21 cellular contexts compared by ENCODE assay signal in the genomic region with DNA sequence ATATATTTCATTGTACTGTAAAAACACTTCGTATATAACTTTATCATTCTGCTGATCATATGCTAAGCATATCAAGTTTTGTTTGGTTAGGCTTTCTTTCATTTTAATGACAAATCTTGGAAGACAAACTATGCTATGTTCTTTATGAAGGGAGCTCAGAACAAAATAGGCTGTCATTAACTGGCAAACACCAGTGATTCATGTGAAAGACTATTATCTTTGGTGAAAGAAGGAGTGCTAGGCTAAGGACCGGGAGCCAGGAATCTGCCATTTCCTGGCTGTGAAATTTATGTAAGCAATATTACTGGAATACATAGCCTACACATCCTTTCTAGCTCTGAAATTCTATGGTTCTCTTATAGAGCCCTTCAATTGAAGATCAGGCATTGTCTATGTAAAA.
A peak's percentile ranks its signal among the peaks of the same experiment; 100 is the strongest.
DNase-seq lines count a peak whose midpoint lies in the region; ATAC-seq, FAIRE-seq and TF ChIP-seq lines count a peak whose summit lies in the region.
"Had no signal": no experiment of that assay in that cellular context is flagged by ENCODE, and none has a peak within 500 bp of the region (broad histone marks: within the 10 kb centered on the region; RNA-seq: fewer than 3 reads in every experiment).

No MANE protein-coding gene starts in this region.

- no peak overlapping the region for H3K4me3 Mint-ChIP-seq in neural progenitor cell

- H3K4me2 ChIP-seq in IMR-90 (ENCODE audit: low read depth, low read length), result no peak overlapping the region; the same call in 1 of the 2 replicates
- H3K4me2 ChIP-seq in keratinocyte (ENCODE audit: control insufficient read depth, extremely low read depth, insufficient read depth, low read depth, low read length), result no peak overlapping the region
- no peak overlapping the region for H3K4me2 ChIP-seq in neural progenitor cell

- H2AFZ ChIP-seq in IMR-90 (replicated peaks; ENCODE audit: low read length, poor library complexity) (no peak overlapping the region), keratinocyte (ENCODE audit: control insufficient read depth, low read length) (peak overlapping the region; percentile 51), neural progenitor cell (replicated peaks) (no peak overlapping the region)

- H3K9ac ChIP-seq in IMR-90 (ENCODE audit: low read depth, low read length), result 0 out of 2 replicates have a peak overlapping the region, but pooled peaks have one; percentile 40
- H3K9ac ChIP-seq in keratinocyte (ENCODE audit: control insufficient read depth, extremely low read depth, insufficient read depth, low read length), result no peak overlapping the region
- no peak overlapping the region for H3K9ac ChIP-seq in neural progenitor cell

- peak overlapping the region; percentile 27 to 91 for H4K8ac ChIP-seq in IMR-90 (ENCODE audit: low read depth in 2 of 2, low read length in 2 of 2)

- peak overlapping the region; percentile 71; the same call in 1 of the 2 replicates for H2BK20ac ChIP-seq in IMR-90 (ENCODE audit: low read depth, low read length)

- peak overlapping the region; percentile 47 for H2BK15ac ChIP-seq in IMR-90 (ENCODE audit: low read depth, low read length)

- H4K5ac ChIP-seq in IMR-90 (ENCODE audit: low read depth, low read length), result peak overlapping the region; percentile 14

- H3K4me1 ChIP-seq in A673 (ENCODE audit: insufficient read depth, low read length, poor library complexity, severe bottlenecking) (peaks cover 14% of the 10 kb centered on the region), IMR-90 (ENCODE audit: control insufficient read depth, insufficient read depth, low read length) (peaks cover 18% of the 10 kb centered on the region), keratinocyte (ENCODE audit: control insufficient read depth, extremely low read depth, insufficient read depth, low read length) (peaks cover 17% of the 10 kb centered on the region), neural progenitor cell (no peaks in the 10 kb centered on the region)
- H3K4me1 ChIP-seq: gastrocnemius medialis, psoas muscle had no signal

- peak overlapping the region; percentile 69; the same call in 1 of the 2 replicates for H4K91ac ChIP-seq in IMR-90 (ENCODE audit: insufficient read depth, low read depth, low read length)

- 0 out of 2 replicates have a peak overlapping the region, but pooled peaks have one; percentile 13 for H3K56ac ChIP-seq in IMR-90 (ENCODE audit: extremely low read depth, insufficient read depth, low read length)

- H3K36me3 ChIP-seq in A673 (ENCODE audit: insufficient read depth, low read length, poor library complexity, severe bottlenecking) (no peaks in the 10 kb centered on the region), IMR-90 (ENCODE audit: control insufficient read depth, insufficient read depth, low read length) (no peaks in the 10 kb centered on the region), keratinocyte (ENCODE audit: control insufficient read depth in 2 of 2, extremely low read depth in 1 of 2, insufficient read depth in 2 of 2, low read length in 2 of 2) (no peaks in the 10 kb centered on the region), neural progenitor cell (no peaks in the 10 kb centered on the region)
- H3K36me3 ChIP-seq: gastrocnemius medialis had no signal

- TF ChIP-seq POLR2A in IMR-90 (IDR thresholded peaks at IDR 0.05; ENCODE audit: low read depth, low read length) (no peak), lower leg skin (IDR thresholded peaks at IDR 0.05) (no peak)

- H4K20me1 ChIP-seq in IMR-90 (ENCODE audit: insufficient read depth, low read length) (no peaks in the 10 kb centered on the region), keratinocyte (ENCODE audit: control insufficient read depth, extremely low read depth, insufficient read depth, low read length) (no peaks in the 10 kb centered on the region), neural progenitor cell (ENCODE audit: low read depth) (no peaks in the 10 kb centered on the region)

- H3K4me3 ChIP-seq in A673 (ENCODE audit: low read depth, low read length, poor library complexity, severe bottlenecking) (no peak overlapping the region), IMR-90 (ENCODE audit: insufficient read depth, low read depth, low read length) (no peak overlapping the region), astrocyte of the spinal cord (ENCODE audit: low read depth, low read length) (no peak overlapping the region), keratinocyte (ENCODE audit: control insufficient read depth in 2 of 3, extremely low read depth in 1 of 3, insufficient read depth in 2 of 3, low read depth in 1 of 3, low read length in 3 of 3) (no peak overlapping the region), neural progenitor cell (no peak overlapping the region), lower leg skin (ENCODE audit: low read depth, poor library complexity, severe bottlenecking) (no peak overlapping the region)
- H3K4me3 ChIP-seq: gastrocnemius medialis, GM12878, psoas muscle had no signal

- H3K4me1 Mint-ChIP-seq in neural progenitor cell, result peaks cover 14% of the 10 kb centered on the region
- H3K4me1 Mint-ChIP-seq: CD4-positive, alpha-beta memory T cell had no signal

- H3K27me3 Mint-ChIP-seq in neural progenitor cell (ENCODE audit: insufficient read depth, low read depth), result no peaks in the 10 kb centered on the region
- H3K27me3 Mint-ChIP-seq: CD4-positive, alpha-beta memory T cell had no signal

- peaks cover 2% of the 10 kb centered on the region for H3K36me3 Mint-ChIP-seq in neural progenitor cell
- H3K36me3 Mint-ChIP-seq: activated naive CD4-positive, alpha-beta T cell treated with anti-CD3 and anti-CD28 coated beads, Interleukin-2, amount 50 U/mL, for 72 hours; CD4-positive, alpha-beta memory T cell had no signal

- H3K79me2 ChIP-seq in keratinocyte (ENCODE audit: control insufficient read depth, insufficient read depth, low read length) (no peaks in the 10 kb centered on the region), neural progenitor cell (ENCODE audit: low read depth) (no peaks in the 10 kb centered on the region)

- WGBS in IMR-90 (ENCODE audit: extremely low coverage in 2 of 2, insufficient read length in 1 of 2), 2 experiments, result no CpG with 5 or more reads among the region's 2 CpGs
- 37 to 59% methylated on average over 2 of the region's 2 CpGs for WGBS in lower leg skin, 2 donors

- CTCF ChIA-PET in A673 (lab: Charles Lee), result no interaction called here
- CTCF ChIA-PET in IMR-90 (lab: Yijun Ruan, JAX), result interaction anchor here (0.9 kb wide), 1 partner anchor 13 kb away, joined by 3 read pairs; no protein-coding TSS in a partner anchor

- H2AK9ac ChIP-seq in IMR-90 (replicated peaks; ENCODE audit: low read depth, low read length, poor library complexity), result no peak overlapping the region

- peak overlapping the region; percentile 66 for H3K14ac ChIP-seq in IMR-90 (replicated peaks; ENCODE audit: low read depth, low read length)

- peak overlapping the region; percentile 98 for H2BK120ac ChIP-seq in IMR-90 (ENCODE audit: low read depth, low read length)

- dilution Hi-C loops in IMR-90 (cut with HindIII; ENCODE audit: low sequenced_read_pairs, unreplicated experiment), result no loop called here
- dilution Hi-C loops in keratinocyte (cut with MboI; ENCODE audit: extremely low pct_ligation_motif_present, low sequenced_read_pairs), result no loop called here

- POLR2A ChIA-PET in A673 (lab: Charles Lee; ENCODE audit: low non-redundant PET) (no interaction called here), IMR-90 (lab: Charles Lee; ENCODE audit: unreplicated experiment) (interaction anchor here (1.2 kb wide), 1 partner anchor 136 kb away, joined by 4 read pairs; a partner anchor contains a TSS)

- H3K9me3 Mint-ChIP-seq in neural progenitor cell, result peaks cover 4% of the 10 kb centered on the region

- H3K27ac Mint-ChIP-seq in neural progenitor cell, result no peak overlapping the region
- H3K27ac Mint-ChIP-seq: activated naive CD4-positive, alpha-beta T cell treated with anti-CD3 and anti-CD28 coated beads, Interleukin-2, amount 50 U/mL, for 72 hours; CD4-positive, alpha-beta memory T cell had no signal

- ATAC-seq in IMR-90 (ENCODE audit: low read depth), result no peak
- ATAC-seq: activated naive CD4-positive, alpha-beta T cell treated with anti-CD3 and anti-CD28 coated beads, Interleukin-2, amount 50 U/mL, for 72 hours; gastrocnemius medialis; GM12878; left ventricle myocardium superior; psoas muscle; stimulated activated naive CD8-positive, alpha-beta T cell treated with anti-CD3 and anti-CD28 coated beads, Interleukin-15, Interleukin-2, amounts not matched to agents 100 U/mL and 50 U/mL, for 24 hours had no signal

- no peak for TF ChIP-seq CTCF in A673 (conservative IDR thresholded peaks at IDR 0.05; ENCODE audit: low read depth, low read length)
- TF ChIP-seq CTCF in IMR-90 (conservative IDR thresholded peaks at IDR 0.05; ENCODE audit: low read depth, low read length), result no peak
- no peak for TF ChIP-seq CTCF in astrocyte of the spinal cord (IDR thresholded peaks at IDR 0.05; ENCODE audit: low read depth, low read length)
- no peak for TF ChIP-seq CTCF in keratinocyte (optimal IDR thresholded peaks at IDR 0.05 in 1 of 3, IDR thresholded peaks at IDR 0.05 in 1 of 3, conservative IDR thresholded peaks at IDR 0.05 in 1 of 3; ENCODE audit: extremely low read depth in 1 of 3, insufficient read depth in 2 of 3, low read length in 3 of 3)
- TF ChIP-seq CTCF in neural progenitor cell (IDR thresholded peaks at IDR 0.05), result no peak
- TF ChIP-seq CTCF in lower leg skin (IDR thresholded peaks at IDR 0.05), result no peak

- in situ Hi-C loops in IMR-90 (cut with MboI; ENCODE audit: low sequenced_read_pairs) (no loop called here), astrocyte of the spinal cord (cut with HindIII; ENCODE audit: low sequenced_read_pairs) (no loop called here)

- no peaks in the 10 kb centered on the region for H3F3A ChIP-seq in neural progenitor cell (ENCODE audit: low read depth)

- H3K9me3 ChIP-seq in A673 (ENCODE audit: low read depth, low read length, poor library complexity, severe bottlenecking) (no peaks in the 10 kb centered on the region), IMR-90 (ENCODE audit: control insufficient read depth, insufficient read depth, low read length) (no peaks in the 10 kb centered on the region), keratinocyte (ENCODE audit: control insufficient read depth, low read depth, low read length) (no peaks in the 10 kb centered on the region), neural progenitor cell (ENCODE audit: low read depth) (no peaks in the 10 kb centered on the region)
- H3K9me3 ChIP-seq: psoas muscle had no signal

- intact Hi-C loops in A673 (cut with micrococcal nuclease; ENCODE audit: unreplicated experiment), result no loop called here
- intact Hi-C loops in IMR-90 (cut with micrococcal nuclease), result no loop called here
- intact Hi-C loops in lower leg skin (cut with DNase I; ENCODE audit: low total_unique reads), result no loop called here

- H3K9me1 ChIP-seq in IMR-90 (ENCODE audit: insufficient read depth, low read length), result peaks cover 6% of the 10 kb centered on the region; the same call in 1 of the 2 replicates
- no peaks in the 10 kb centered on the region for H3K9me1 ChIP-seq in keratinocyte (ENCODE audit: control insufficient read depth, extremely low read depth, insufficient read depth, low read length)

- BruUV-seq in A673 (replicated peaks; lab: Mats Ljungman, UMichigan), result no TSS peak
- no TSS peak for BruUV-seq in IMR-90 (replicated peaks; lab: Mats Ljungman, UMichigan)

- peak overlapping the region; percentile 48 for H3K18ac ChIP-seq in IMR-90 (ENCODE audit: low read depth, low read length)

- peak; percentile 9 for DNase-seq in A673 (ENCODE audit: low spot score)
- no peak for DNase-seq in IMR-90
- DNase-seq in astrocyte of the spinal cord (ENCODE audit: low read depth, low spot score), result peak; percentile 64
- DNase-seq in keratinocyte (ENCODE audit: low read depth, low spot score), result no peak
- no peak for DNase-seq in neural progenitor cell (ENCODE audit: low spot score)
- DNase-seq in SW480 (ENCODE audit: low spot score), result no peak
- DNase-seq in lower leg skin (ENCODE audit: low spot score in 2 of 2), result no peak
- DNase-seq in NCI-H82 treated with DMSO at 0.1 percent for 48 hours (lab: John Stamatoyannopoulos, UW; ENCODE audit: unreplicated experiment), result no peak
- DNase-seq: ACHN; activated CD4-positive, alpha-beta T cell treated with anti-CD3 and anti-CD28 coated beads, Interleukin-2, amount 50 U/mL, for 48 hours; activated T-cell treated with anti-CD3 and anti-CD28 coated beads, Interleukin-2, amount 50 U/mL, for 1 hour; CD4-positive, alpha-beta memory T cell; central memory CD4-positive, alpha-beta T cell; gastrocnemius medialis; left ventricle myocardium superior; NCI-H1694; NCI-H510A treated with DMSO at 0.1 percent for 48 hours; psoas muscle; stimulated activated naive CD8-positive, alpha-beta T cell treated with anti-CD3 and anti-CD28 coated beads, Interleukin-15, Interleukin-2, amounts not matched to agents 100 U/mL and 50 U/mL, for 24 hours had no signal

- peaks cover 0 to 9% of the 10 kb centered on the region in 2 experiments; a peak in 2 of 4 replicates for H3K79me1 ChIP-seq in IMR-90 (ENCODE audit: low read depth in 1 of 2, low read length in 2 of 2)

- peak overlapping the region; percentile 62 for H3K4ac ChIP-seq in IMR-90 (ENCODE audit: low read depth, low read length)

- H3K27ac ChIP-seq in A673 (ENCODE audit: low read depth, low read length, poor library complexity, severe bottlenecking) (no peak overlapping the region), IMR-90 (ENCODE audit: insufficient read depth, low read length) (peak overlapping the region; percentile 60; the same call in 1 of the 2 replicates), keratinocyte (ENCODE audit: control insufficient read depth, insufficient read depth, low read length) (no peak overlapping the region), neural progenitor cell (no peak overlapping the region)
- H3K27ac ChIP-seq: gastrocnemius medialis, psoas muscle had no signal

- H3K27me3 ChIP-seq in A673 (replicated peaks; ENCODE audit: insufficient read depth, low read depth, low read length, poor library complexity) (no peaks in the 10 kb centered on the region), IMR-90 (ENCODE audit: control insufficient read depth, insufficient read depth, low read length) (no peaks in the 10 kb centered on the region), keratinocyte (ENCODE audit: control insufficient read depth, extremely low read depth, insufficient read depth, low read length) (no peaks in the 10 kb centered on the region), neural progenitor cell (no peaks in the 10 kb centered on the region)
- H3K27me3 ChIP-seq: gastrocnemius medialis had no signal

- H2BK5ac ChIP-seq in IMR-90 (ENCODE audit: low read depth, low read length, poor library complexity, severe bottlenecking), result peak overlapping the region; percentile 99

- H3K23ac ChIP-seq in IMR-90 (ENCODE audit: low read depth, low read length), result peak overlapping the region; percentile 22; the same call in 1 of the 2 replicates

- peak overlapping the region; percentile 20; the same call in 1 of the 2 replicates for H2AK5ac ChIP-seq in IMR-90 (ENCODE audit: low read depth, low read length)

- no peak for FAIRE-seq in keratinocyte (lab: Jason Lieb, UNC)
- FAIRE-seq: GM12878 had no signal

- TF ChIP-seq RAD21 in IMR-90 (IDR thresholded peaks at IDR 0.05; ENCODE audit: low read length), result no peak

Comparison
In these comparisons a context has a peak if more than half of its experiments do, and no peak if none do; other contexts are left out.
1. DNase-seq: peak in A673 (single experiment) and astrocyte of the spinal cord (single experiment); none in IMR-90 (single experiment), keratinocyte (single experiment), neural progenitor cell (single experiment), SW480 (single experiment), lower leg skin (0 of 2) and NCI-H82 treated with DMSO at 0.1 percent for 48 hours (single experiment).